ENCODE assay signal across 30 cellular contexts in genomic region chr2:108941767-108942166, GRCh38. TPM values are rescaled to one million over a fixed set of nuclear protein-coding genes. Genes with fewer than 3 reads are reported as not detected.
"Had no signal": no experiment of that assay in that cellular context is flagged by ENCODE, and none has a peak within 500 bp of the region (broad histone marks: within the 10 kb centered on the region; RNA-seq: fewer than 3 reads in every experiment).

No MANE protein-coding gene starts in this region.

- H3K4me3 ChIP-seq: dorsolateral prefrontal cortex, esophagus muscularis mucosa, gastroesophageal sphincter, heart left ventricle, hepatocyte, left lung, psoas muscle, sigmoid colon, tibial artery had no signal

- H3K9me3 ChIP-seq: psoas muscle, sigmoid colon, testis had no signal

- H2AFZ ChIP-seq: hepatocyte had no signal

- DNase-seq: effector CD4-positive, alpha-beta T cell; foreskin keratinocyte; heart left ventricle; left cardiac atrium; mesenchymal stem cell; midbrain; natural killer cell; psoas muscle; right cardiac atrium; sigmoid colon; stimulated activated CD4-positive, alpha-beta T cell treated with anti-CD3 and anti-CD28 coated beads, Interleukin-2, amount 100 ng/mL, for 24 hours; stimulated activated CD4-positive, alpha-beta T cell treated with anti-CD3 and anti-CD28 coated beads, Interleukin-4, amount 100 ng/mL, for 24 hours; stimulated activated naive CD4-positive, alpha-beta T cell treated with Interleukin-2 at 50 U/mL for 16 hours; substantia nigra; testis; tibial artery had no signal

- H3K4me1 Mint-ChIP-seq: natural killer cell, neural crest cell had no signal

- H3K27me3 Mint-ChIP-seq: type B pancreatic cell had no signal

- H3K27ac ChIP-seq: dorsolateral prefrontal cortex, esophagus muscularis mucosa, foreskin keratinocyte, gastroesophageal sphincter, heart left ventricle, left lung, psoas muscle, sigmoid colon, testis, tibial artery had no signal

- H3K36me3 ChIP-seq: esophagus muscularis mucosa, gastroesophageal sphincter, heart left ventricle, left lung, sigmoid colon, tibial artery had no signal

- H3K4me1 ChIP-seq: foreskin keratinocyte, gastroesophageal sphincter, left lung, psoas muscle, sigmoid colon had no signal

- H3K4me3 Mint-ChIP-seq: natural killer cell; neural crest cell; stimulated activated effector memory CD8-positive, alpha-beta T cell treated with anti-CD3 and anti-CD28 coated beads, Interleukin-12 subunit alpha, Interleukin-12 subunit beta, amount 100 ng/mL, for 72 hours; type B pancreatic cell had no signal

- H3K36me3 Mint-ChIP-seq: natural killer cell; stimulated activated effector memory CD8-positive, alpha-beta T cell treated with anti-CD3 and anti-CD28 coated beads, Interleukin-12 subunit alpha, Interleukin-12 subunit beta, amount 100 ng/mL, for 72 hours had no signal

- ATAC-seq: foreskin keratinocyte; gastroesophageal sphincter; heart left ventricle; left cardiac atrium; left lung; natural killer cell; psoas muscle; right cardiac atrium; stimulated activated effector memory CD8-positive, alpha-beta T cell treated with anti-CD3 and anti-CD28 coated beads, Interleukin-12 subunit alpha, Interleukin-12 subunit beta, amount 100 ng/mL, for 72 hours had no signal

- H3K4me2 ChIP-seq: hepatocyte had no signal

- H3K9me3 Mint-ChIP-seq: natural killer cell, type B pancreatic cell had no signal

- H3K27ac Mint-ChIP-seq: natural killer cell; stimulated activated effector memory CD8-positive, alpha-beta T cell treated with anti-CD3 and anti-CD28 coated beads, Interleukin-12 subunit alpha, Interleukin-12 subunit beta, amount 100 ng/mL, for 72 hours had no signal

- H3K27me3 ChIP-seq: dorsolateral prefrontal cortex, esophagus muscularis mucosa, gastroesophageal sphincter, heart left ventricle, hepatocyte, left lung, sigmoid colon, testis, tibial artery had no signal

RNA-seq across cellular contexts. Expression of gene EDAR, which starts 47.3 kb away (rescaled TPM):
- total RNA-seq: cerebellum, endothelial cell of umbilical vein, esophagus muscularis mucosa, fibroblast of lung, foreskin keratinocyte, lung microvascular endothelial cell, neural crest cell, osteocyte, psoas muscle, sigmoid colon, skeletal muscle tissue had no signal
- polyA plus RNA-seq: endothelial cell of umbilical vein, fibroblast of lung, right cardiac atrium had no signal
